8 cellular contexts compared by ENCODE assay signal in the genomic region with DNA sequence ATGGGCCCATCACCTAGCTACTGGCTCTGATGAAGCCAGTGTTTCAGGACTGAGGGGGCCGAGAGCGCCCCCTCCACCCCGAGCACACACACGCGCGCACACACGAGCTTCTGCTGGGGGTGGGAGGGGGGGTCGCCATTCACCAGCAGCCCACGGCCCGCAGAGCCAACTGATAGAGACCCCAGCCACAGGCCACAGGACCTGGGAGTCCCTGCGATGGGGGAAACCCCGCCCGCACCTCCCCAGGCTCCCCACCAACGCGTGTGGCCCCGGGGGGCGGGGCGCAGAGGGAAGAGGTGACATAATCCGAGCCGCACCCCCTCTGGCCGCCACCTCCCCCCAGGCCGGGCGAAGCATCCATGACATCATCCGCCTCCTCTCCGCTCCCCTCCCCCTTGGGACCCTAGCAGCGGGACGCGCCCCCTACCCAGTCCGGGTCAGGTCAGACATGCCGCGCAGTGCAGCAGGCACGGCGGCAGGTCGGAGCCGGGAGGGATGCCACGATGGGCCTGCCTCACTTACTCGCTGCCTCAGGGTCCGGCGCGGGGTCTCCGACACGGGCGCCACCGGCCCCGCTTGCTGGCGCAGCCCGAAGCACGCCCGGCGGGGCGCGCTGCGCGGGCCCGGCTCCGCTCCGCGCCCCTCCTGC. TPM values are rescaled to one million over a fixed set of nuclear protein-coding genes. Genes with fewer than 3 reads are reported as not detected.
DNase-seq lines count a peak whose midpoint lies in the region; FAIRE-seq and TF ChIP-seq lines count a peak whose summit lies in the region.

Gene LZTS3 (minus strand): TSS at position 617 of the 649 bp plus-strand sequence. CDS start 6,386 bp downstream, outside the sequence.

- H3K79me2 ChIP-seq in MM.1S (ENCODE audit: low read length): no peaks in the 10 kb centered on the region
- H3K79me2 ChIP-seq in astrocyte (ENCODE audit: insufficient read depth, low read length): no peaks in the 10 kb centered on the region

- H4K20me1 ChIP-seq in MM.1S (ENCODE audit: insufficient read depth, low read length): no peaks in the 10 kb centered on the region
- peaks cover 15% of the 10 kb centered on the region for H4K20me1 ChIP-seq in astrocyte (ENCODE audit: insufficient read depth, low read length)

- TF ChIP-seq CTCF in GM06990 (IDR thresholded peaks at IDR 0.05; ENCODE audit: insufficient read depth, low read length, poor library complexity, severe bottlenecking) (peak; percentile 17), MM.1S (IDR thresholded peaks at IDR 0.05; ENCODE audit: low read length) (no peak), astrocyte (IDR thresholded peaks at IDR 0.05; ENCODE audit: insufficient read depth, low read depth, low read length) (no peak)

- H3K4me1 ChIP-seq in MM.1S (ENCODE audit: low read length): no peaks in the 10 kb centered on the region
- H3K4me1 ChIP-seq in astrocyte (ENCODE audit: insufficient read depth, low read length): peaks cover 19% of the 10 kb centered on the region
- H3K4me1 ChIP-seq in iPS-15b (ENCODE audit: control insufficient read depth, insufficient read depth, low read length): peaks cover 22% of the 10 kb centered on the region
- peaks cover 10 to 15% (median 13%) of the 10 kb centered on the region in 3 donors for H3K4me1 ChIP-seq in skeletal muscle tissue (ENCODE audit: control insufficient read depth in 3 of 3, insufficient read depth in 3 of 3, low read length in 3 of 3)

- peaks cover 14% of the 10 kb centered on the region for H3K27me3 Mint-ChIP-seq in astrocyte (ENCODE audit: low read depth, unreplicated experiment)

- H3K27ac Mint-ChIP-seq in astrocyte (ENCODE audit: unreplicated experiment): peak within 1 kb of the TSS; percentile 94

- H3K9ac ChIP-seq in MM.1S (ENCODE audit: low read length): peak within 1 kb of the TSS; percentile 41; the same call in 1 of the 2 replicates
- peak within 1 kb of the TSS; percentile 92 for H3K9ac ChIP-seq in astrocyte (ENCODE audit: low read length)
- H3K9ac ChIP-seq in iPS-15b (ENCODE audit: low read depth, low read length): peak within 1 kb of the TSS; percentile 63
- peak within 1 kb of the TSS; percentile 77 to 90 (median 81) for H3K9ac ChIP-seq in skeletal muscle tissue (ENCODE audit: low read depth in 1 of 3, low read length in 3 of 3)

- peaks cover 3% of the 10 kb centered on the region for H3K4me1 Mint-ChIP-seq in astrocyte (ENCODE audit: low read depth, unreplicated experiment)

- DNase-seq in GM06990 (ENCODE audit: extremely low read depth, insufficient read length) (peak; percentile 77), H54 (ENCODE audit: insufficient read length, low spot score) (peak; percentile 94), MM.1S (peak; percentile 31), T-helper 2 cell (peak; percentile 67 to 89 (median 78)), astrocyte (ENCODE audit: low read depth) (peak; percentile 25), DMS114 treated with DMSO at 0.1 percent for 48 hours (lab: John Stamatoyannopoulos, UW; ENCODE audit: unreplicated experiment) (no peak)

- H3K9me3 ChIP-seq in MM.1S (replicated peaks; ENCODE audit: insufficient read depth, low read length) (no peaks in the 10 kb centered on the region), astrocyte (ENCODE audit: insufficient read depth, low read depth, low read length) (no peaks in the 10 kb centered on the region), iPS-15b (ENCODE audit: control insufficient read depth, insufficient read depth, low read length) (no peaks in the 10 kb centered on the region), skeletal muscle tissue (ENCODE audit: control insufficient read depth in 3 of 3, low read length in 3 of 3) (no peaks in the 10 kb centered on the region)

- H3K27me3 ChIP-seq in GM06990 (replicated peaks; ENCODE audit: control insufficient read depth, insufficient read depth, low read length) (peaks cover 3% of the 10 kb centered on the region), MM.1S (replicated peaks; ENCODE audit: insufficient read depth, low read length) (peaks cover 48% of the 10 kb centered on the region), astrocyte (ENCODE audit: insufficient read depth, low read length) (peaks cover 7% of the 10 kb centered on the region), iPS-15b (ENCODE audit: control insufficient read depth, insufficient read depth, low read length) (peaks cover 5% of the 10 kb centered on the region), skeletal muscle tissue (ENCODE audit: control insufficient read depth in 3 of 3, insufficient read depth in 3 of 3, low read length in 3 of 3) (peaks cover 0 to 14% (median 0%) of the 10 kb centered on the region in 3 donors)

- H3K36me3 ChIP-seq in GM06990 (ENCODE audit: control insufficient read depth, insufficient read depth, low read length) (no peaks in the 10 kb centered on the region), MM.1S (replicated peaks; ENCODE audit: insufficient read depth, low read length) (no peaks in the 10 kb centered on the region), astrocyte (ENCODE audit: insufficient read depth, low read length) (no peaks in the 10 kb centered on the region), iPS-15b (ENCODE audit: control insufficient read depth, insufficient read depth, low read length) (peaks cover 1% of the 10 kb centered on the region), skeletal muscle tissue (ENCODE audit: control insufficient read depth in 3 of 3, insufficient read depth in 3 of 3, low read length in 3 of 3) (no peaks in the 10 kb centered on the region)

- H3F3A ChIP-seq in MM.1S (ENCODE audit: insufficient read depth, low read length): peaks cover 5% of the 10 kb centered on the region; the same call in 1 of the 2 replicates

- H3K4me3 Mint-ChIP-seq in astrocyte (ENCODE audit: unreplicated experiment): peak within 1 kb of the TSS; percentile 97

- H2AFZ ChIP-seq in MM.1S (ENCODE audit: low read length) (peak within 1 kb of the TSS; percentile 99), astrocyte (ENCODE audit: low read depth, low read length) (peak within 1 kb of the TSS; percentile 95)

- FAIRE-seq in H54 (lab: Jason Lieb, UNC) (no peak), astrocyte (lab: Jason Lieb, UNC) (no peak)

- H3K36me3 Mint-ChIP-seq in astrocyte (ENCODE audit: low read depth, unreplicated experiment): peaks cover 3% of the 10 kb centered on the region

- H3K4me3 ChIP-seq in GM06990 (replicated peaks; ENCODE audit: low read depth, low read length) (peak within 1 kb of the TSS; percentile 77), MM.1S (ENCODE audit: low read length) (peak within 1 kb of the TSS; percentile 97), astrocyte (ENCODE audit: insufficient read depth, low read depth, low read length) (peak within 1 kb of the TSS; percentile 92), iPS-15b (ENCODE audit: low read depth, low read length) (peak within 1 kb of the TSS; percentile 83), skeletal muscle tissue (ENCODE audit: low read length in 3 of 3) (peak within 1 kb of the TSS; percentile 82 to 94 (median 94))

- peak within 1 kb of the TSS; percentile 100 for H3K4me2 ChIP-seq in MM.1S (ENCODE audit: low read depth, low read length)
- peak within 1 kb of the TSS; percentile 99 for H3K4me2 ChIP-seq in astrocyte (ENCODE audit: low read length)

- H3K27ac ChIP-seq in MM.1S (ENCODE audit: low read length) (no peak within 1 kb of the TSS), astrocyte (ENCODE audit: low read depth, low read length) (peak within 1 kb of the TSS; percentile 81), skeletal muscle tissue (ENCODE audit: low read depth, low read length) (peak within 1 kb of the TSS; percentile 69)

- TF ChIP-seq POLR2A in H54 (IDR thresholded peaks at IDR 0.05; ENCODE audit: low read depth, low read length): peak; percentile 50

- H3K9me3 Mint-ChIP-seq in astrocyte (ENCODE audit: unreplicated experiment): no peaks in the 10 kb centered on the region

- H3K9me2 ChIP-seq in MM.1S (replicated peaks; ENCODE audit: insufficient read depth, low read length): no peaks in the 10 kb centered on the region

RNA-seq across cellular contexts. Expression of gene LZTS3, which starts in this region (rescaled TPM):
- total RNA-seq in astrocyte (11.2 and 12.6 TPM in 2 replicates), skeletal muscle tissue (1.6 TPM)

Comparison
In these comparisons a context has a peak if more than half of its experiments do, and no peak if none do; other contexts are left out.
1. H3K9ac ChIP-seq: peak in every context shown above with its lines; median percentile 92 in astrocyte; 81 in skeletal muscle tissue; 63 in iPS-15b; 41 in MM.1S.